In genomic region chrX:54452920-54453319, GRCh38 we compare ENCODE assay signal across 9 cellular contexts. TPM values are rescaled to one million over a fixed set of nuclear protein-coding genes. Genes with fewer than 3 reads are reported as not detected.
DNase-seq lines count a peak whose midpoint lies in the region; ATAC-seq and TF ChIP-seq lines count a peak whose summit lies in the region.
"Had no signal": no experiment of that assay in that cellular context is flagged by ENCODE, and none has a peak within 500 bp of the region (broad histone marks: within the 10 kb centered on the region; RNA-seq: fewer than 3 reads in every experiment).

No MANE protein-coding gene starts in this region.

- TF ChIP-seq POLR2A in NB4 (IDR thresholded peaks at IDR 0.05; ENCODE audit: extremely low read depth, insufficient read length), result no peak

- H3K4me1 Mint-ChIP-seq in brain (no peaks in the 10 kb centered on the region), neural crest cell (peaks cover 3% of the 10 kb centered on the region)

- H3K27me3 Mint-ChIP-seq in brain (no peaks in the 10 kb centered on the region), neural crest cell (ENCODE audit: low read depth) (no peaks in the 10 kb centered on the region)

- TF ChIP-seq CTCF in NB4 (IDR thresholded peaks at IDR 0.05; ENCODE audit: low read depth, low read length) (peak; percentile 15), brain (conservative IDR thresholded peaks at IDR 0.05) (peak in 1 of 2 experiments; percentile 51), neural crest cell (conservative IDR thresholded peaks at IDR 0.05) (peak; percentile 50), coronary artery (IDR thresholded peaks at IDR 0.05) (no peak)

- H3K36me3 Mint-ChIP-seq in brain (peaks cover 33% of the 10 kb centered on the region), neural crest cell (ENCODE audit: low read depth) (peaks cover 9% of the 10 kb centered on the region)

- H3K27ac Mint-ChIP-seq in brain, result peak overlapping the region in 4 of 5 experiments; percentile 33 to 72 (median 43)
- peak overlapping the region; percentile 46 for H3K27ac Mint-ChIP-seq in neural crest cell (ENCODE audit: unreplicated experiment)

- DNase-seq in ELR (ENCODE audit: low read depth) (peak; percentile 57), NB4 (ENCODE audit: low read depth) (peak; percentile 17), neural crest cell (ENCODE audit: low read depth, low spot score) (peak; percentile 2), H4 (ENCODE audit: low spot score) (no peak), coronary artery (ENCODE audit: low spot score) (no peak)
- DNase-seq: stimulated activated CD4-positive, alpha-beta T cell treated with anti-CD3 and anti-CD28 coated beads, Interleukin-2, amount 100 ng/mL, for 24 hours; SW 1271 had no signal

- H3K9me3 Mint-ChIP-seq in brain, result peaks cover 0 to 9% (median 0%) of the 10 kb centered on the region in 5 experiments
- peaks cover 2% of the 10 kb centered on the region for H3K9me3 Mint-ChIP-seq in neural crest cell

- H3K4me3 ChIP-seq in NB4 (ENCODE audit: low read depth, low read length) (no peak overlapping the region), coronary artery (no peak overlapping the region)

- no peak overlapping the region for H3K27ac ChIP-seq in coronary artery

- H3K4me3 Mint-ChIP-seq in brain (no peak overlapping the region), neural crest cell (peak overlapping the region; percentile 64)

- no peak for ATAC-seq in GM21528 (IDR thresholded peaks at IDR 0.05; ENCODE audit: low FRiP score, unreplicated experiment)

RNA-seq across cellular contexts. Expression of gene TSR2, which starts 12.7 kb away (rescaled TPM):
- polyA plus RNA-seq in brain (ENCODE audit: insufficient read depth, low read depth, low replicate concordance), result 98.8 TPM
- 39.3 and 40.2 TPM in 2 replicates for total RNA-seq in neural crest cell
- total RNA-seq in H4 (2014; rRNA removed; shearing (Covaris generic)), result 21.5 and 27.4 TPM in 2 replicates

RNA-seq across cellular contexts. Expression of gene FGD1, which starts 43.1 kb away (rescaled TPM):
- 17.4 TPM for polyA plus RNA-seq in brain (ENCODE audit: insufficient read depth, low read depth, low replicate concordance)
- total RNA-seq in neural crest cell, result 34.0 and 36.6 TPM in 2 replicates
- 2.6 and 4.1 TPM in 2 replicates for total RNA-seq in H4 (2014; rRNA removed; shearing (Covaris generic))

Comparison
In these comparisons a context has a peak if more than half of its experiments do, and no peak if none do; other contexts are left out.
1. DNase-seq: peak in ELR (single experiment), NB4 (single experiment) and neural crest cell (single experiment); none in H4 (single experiment) and coronary artery (single experiment).